Comparison of ENCODE assay signal across 24 cellular contexts in genomic region chr7:101159696-101160674, GRCh38. TPM values are rescaled to one million over a fixed set of nuclear protein-coding genes. Genes with fewer than 3 reads are reported as not detected.
DNase-seq lines count a peak whose midpoint lies in the region; ATAC-seq, FAIRE-seq and TF ChIP-seq lines count a peak whose summit lies in the region.
"Had no signal": no experiment of that assay in that cellular context is flagged by ENCODE, and none has a peak within 500 bp of the region (broad histone marks: within the 10 kb centered on the region; RNA-seq: fewer than 3 reads in every experiment).

No MANE protein-coding gene starts in this region.

- no peaks in the 10 kb centered on the region for H3K9me3 ChIP-seq in effector memory CD4-positive, alpha-beta T cell (ENCODE audit: control insufficient read depth, low read length)
- H3K9me3 ChIP-seq: transverse colon had no signal

- H3K27me3 Mint-ChIP-seq in GM23338 (ENCODE audit: insufficient read depth, low read depth, poor library complexity): peaks cover 36% of the 10 kb centered on the region

- no peaks in the 10 kb centered on the region; the same call in 1 of the 3 replicates for H3K9me3 Mint-ChIP-seq in GM23338
- H3K9me3 Mint-ChIP-seq: activated CD4-positive, alpha-beta T cell treated with anti-CD3 and anti-CD28 coated beads, Interleukin-2, amount 10 ng/mL, durations not matched to agents 24 days and 14 days; activated naive CD8-positive, alpha-beta T cell treated with anti-CD3 and anti-CD28 coated beads for 36 hours; CD8-positive, alpha-beta memory T cell had no signal

- TF ChIP-seq POLR2A in GM12891 (IDR thresholded peaks at IDR 0.05; ENCODE audit: low read depth, low read length): no peak

- peaks cover 37% of the 10 kb centered on the region for H3K27me3 ChIP-seq in GM23338 (ENCODE audit: insufficient read depth)
- peaks cover 30% of the 10 kb centered on the region for H3K27me3 ChIP-seq in effector memory CD4-positive, alpha-beta T cell (replicated peaks; ENCODE audit: control insufficient read depth, insufficient read depth, low read length, poor library complexity, severe bottlenecking)

- H3K9me2 ChIP-seq in GM23338 (ENCODE audit: insufficient read depth): no peaks in the 10 kb centered on the region

- TF ChIP-seq CTCF in GM23338 (conservative IDR thresholded peaks at IDR 0.05; ENCODE audit: low read depth in 2 of 2): no peak

- H3K36me3 Mint-ChIP-seq in GM23338 (ENCODE audit: low read depth): peaks cover 19% of the 10 kb centered on the region

- no peaks in the 10 kb centered on the region for H3K36me3 ChIP-seq in GM23338 (ENCODE audit: insufficient read depth)
- peaks cover 11% of the 10 kb centered on the region for H3K36me3 ChIP-seq in effector memory CD4-positive, alpha-beta T cell (ENCODE audit: control insufficient read depth, insufficient read depth, low read length)

- ATAC-seq in GM23338 (no peak), HG03108 (IDR thresholded peaks at IDR 0.05; ENCODE audit: unreplicated experiment) (no peak)
- ATAC-seq: HepG2; left ventricle myocardium superior; naive thymus-derived CD4-positive, alpha-beta T cell; right cardiac atrium had no signal

- no peak overlapping the region for H2AFZ ChIP-seq in GM23338

- H3K27ac ChIP-seq in GM23338 (ENCODE audit: low read depth) (no peak overlapping the region), caudate nucleus (ENCODE audit: low read depth, low read length) (peak overlapping the region; percentile 36)
- H3K27ac ChIP-seq in effector memory CD4-positive, alpha-beta T cell (ENCODE audit: insufficient read depth, low read length, poor library complexity, severe bottlenecking): no peak overlapping the region
- H3K27ac ChIP-seq: transverse colon had no signal

- H3K4me3 Mint-ChIP-seq in GM23338: no peak overlapping the region
- H3K4me3 Mint-ChIP-seq: activated CD4-positive, alpha-beta T cell treated with anti-CD3 and anti-CD28 coated beads, Interleukin-2, amount 10 ng/mL, durations not matched to agents 24 days and 14 days; activated naive CD8-positive, alpha-beta T cell treated with anti-CD3 and anti-CD28 coated beads for 36 hours; CD8-positive, alpha-beta memory T cell had no signal

- no peak overlapping the region for H3K4me3 ChIP-seq in GM23338
- no peak overlapping the region for H3K4me3 ChIP-seq in effector memory CD4-positive, alpha-beta T cell (ENCODE audit: insufficient read depth, low read depth, low read length, poor library complexity, severe bottlenecking)
- H3K4me3 ChIP-seq: transverse colon had no signal

- H3F3A ChIP-seq in GM23338 (replicated peaks; ENCODE audit: low read depth): peaks cover 39% of the 10 kb centered on the region

- peaks cover 58% of the 10 kb centered on the region for H3K4me1 Mint-ChIP-seq in GM23338

- FAIRE-seq in GM12891 (lab: Jason Lieb, UNC): no peak
- FAIRE-seq: HepG2 had no signal

- H4K20me1 ChIP-seq in GM23338 (replicated peaks; ENCODE audit: insufficient read depth): peaks cover 4% of the 10 kb centered on the region; the same call in 1 of the 2 replicates

- H3K27ac Mint-ChIP-seq in GM23338: no peak overlapping the region
- H3K27ac Mint-ChIP-seq: activated CD4-positive, alpha-beta T cell treated with anti-CD3 and anti-CD28 coated beads, Interleukin-2, amount 10 ng/mL, durations not matched to agents 24 days and 14 days; activated naive CD8-positive, alpha-beta T cell treated with anti-CD3 and anti-CD28 coated beads for 36 hours; naive thymus-derived CD4-positive, alpha-beta T cell had no signal

- peaks cover 14% of the 10 kb centered on the region for H3K79me2 ChIP-seq in GM23338 (replicated peaks; ENCODE audit: insufficient read depth)

- peaks cover 60% of the 10 kb centered on the region for H3K4me1 ChIP-seq in GM23338 (ENCODE audit: insufficient read depth)
- peaks cover 28% of the 10 kb centered on the region for H3K4me1 ChIP-seq in effector memory CD4-positive, alpha-beta T cell (ENCODE audit: control insufficient read depth, insufficient read depth, low read length, poor library complexity, severe bottlenecking)

- peak overlapping the region; percentile 62 for H3K4me2 ChIP-seq in GM23338

- DNase-seq in GM23338 (ENCODE audit: low spot score) (no peak), NCI-H226 (peak; percentile 76), caudate nucleus (lab: John Stamatoyannopoulos, UW) (peak in 40 of 61 donors; percentile 18 to 81 (median 52)), occipital lobe (lab: John Stamatoyannopoulos, UW) (peak; percentile 37), iPS-NIHi11 (ENCODE audit: low spot score) (no peak), GM12891 (ENCODE audit: insufficient read length, low spot score) (no peak)
- DNase-seq in effector memory CD4-positive, alpha-beta T cell: no peak
- DNase-seq: activated CD4-positive, alpha-beta T cell treated with anti-CD3 and anti-CD28 coated beads, Interleukin-2, amount 10 ng/mL, durations not matched to agents 24 days and 14 days; activated naive CD8-positive, alpha-beta T cell treated with anti-CD3 and anti-CD28 coated beads for 36 hours; activated T-cell treated with anti-CD3 and anti-CD28 coated beads, Interleukin-2, amount 50 U/mL, for 1 hour; CD8-positive, alpha-beta memory T cell; erythroblast; GDM1; left ventricle myocardium superior; naive thymus-derived CD4-positive, alpha-beta T cell; NCI-H1105 treated with DMSO at 0.1 percent for 48 hours; NCI-H526; stimulated activated CD4-positive, alpha-beta T cell treated with anti-CD3 and anti-CD28 coated beads, Interleukin-2, amount 100 ng/mL, for 48 hours; transverse colon had no signal

TF ChIP-seq in GM23338, 12 proteins besides CTCF, POLR2A, EP300 and RAD21 (continues in another document):
- no peak for TF ChIP-seq CREB1 (CRISPR knock-in tag; IDR thresholded peaks at IDR 0.05; ENCODE audit: low read depth)
- TF ChIP-seq ZNF114 (CRISPR knock-in tag; IDR thresholded peaks at IDR 0.05): no peak
- no peak for TF ChIP-seq NANOG (IDR thresholded peaks at IDR 0.05; ENCODE audit: borderline replicate concordance)

TF ChIP-seq in GM12891, 5 proteins besides CTCF, POLR2A, EP300 and RAD21:
- TF ChIP-seq PAX5 (IDR thresholded peaks at IDR 0.05; ENCODE audit: insufficient read depth, low read length, severe bottlenecking): no peak
- TF ChIP-seq SPI1 (IDR thresholded peaks at IDR 0.05; ENCODE audit: low read depth, low read length): no peak
- TF ChIP-seq POLR2AphosphoS5 (IDR thresholded peaks at IDR 0.05; ENCODE audit: low read depth, low read length): no peak
- TF ChIP-seq POU2F2 (IDR thresholded peaks at IDR 0.05; ENCODE audit: low read depth, low read length): no peak
- no peak for TF ChIP-seq TAF1 (IDR thresholded peaks at IDR 0.05; ENCODE audit: low read depth, low read length)
TF ChIP-seq in GM12891: peak in this region for 0.

RNA-seq across cellular contexts. Expression of gene VGF, which starts 5.4 kb away (rescaled TPM):
- total RNA-seq in GM23338 (2014; rRNA removed; shearing (Covaris generic)): 3.3 and 4.4 TPM in 2 replicates
- polyA plus RNA-seq in GM23338 (2016; fragmentation: Nextera tagmentation; extraction: Ambion mirVana): 2.6 and 3.0 TPM in 2 replicates
- 9.7 TPM for total RNA-seq in occipital lobe
- polyA plus RNA-seq in GM12891 (2012; ENCODE audit: low read depth, missing spikeins): 0.06 TPM
- total RNA-seq: activated naive CD8-positive, alpha-beta T cell treated with anti-CD3 and anti-CD28 coated beads for 36 hours; left ventricle myocardium superior; right cardiac atrium had no signal
- polyA plus RNA-seq: CD8-positive, alpha-beta memory T cell; naive thymus-derived CD4-positive, alpha-beta T cell had no signal

RNA-seq across cellular contexts. Expression of gene AP1S1, which starts 5.7 kb away (rescaled TPM):
- total RNA-seq in GM23338 (2014; rRNA removed; shearing (Covaris generic)): 60.6 and 62.9 TPM in 2 replicates
- polyA plus RNA-seq in GM23338 (2016; fragmentation: Nextera tagmentation; extraction: Ambion mirVana): 11.5 and 12.2 TPM in 2 replicates
- total RNA-seq in occipital lobe: 93.4 TPM
- 73.3 TPM for polyA plus RNA-seq in GM12891 (2012; ENCODE audit: low read depth, missing spikeins)

RNA-seq across cellular contexts. Expression of gene NAT16, which starts 20.1 kb away (rescaled TPM):
- total RNA-seq in GM23338 (2014; rRNA removed; shearing (Covaris generic)): 0.21 TPM in 1 of 2 replicates, not detected in the other
- 0.31 and 0.57 TPM in 2 replicates for polyA plus RNA-seq in GM23338 (2016; fragmentation: Nextera tagmentation; extraction: Ambion mirVana)
- 1.2 TPM for total RNA-seq in occipital lobe
- polyA plus RNA-seq in GM12891 (2012; ENCODE audit: low read depth, missing spikeins): not detected
- total RNA-seq: activated CD4-positive, alpha-beta T cell treated with anti-CD3 and anti-CD28 coated beads, Interleukin-2, amount 10 ng/mL, durations not matched to agents 24 days and 14 days; activated naive CD8-positive, alpha-beta T cell treated with anti-CD3 and anti-CD28 coated beads for 36 hours; CD8-positive, alpha-beta memory T cell; HepG2; left ventricle myocardium superior; naive thymus-derived CD4-positive, alpha-beta T cell; right cardiac atrium; RPMI7951; T-helper 1 cell treated with Interleukin-12 subunit alpha and Interleukin-12 subunit beta and Interleukin-4 antibody, amounts not matched to agents 30 ng/mL and 1 ng/mL, for 36 hours; transverse colon had no signal
- polyA plus RNA-seq: CD8-positive, alpha-beta memory T cell; naive thymus-derived CD4-positive, alpha-beta T cell; right cardiac atrium had no signal

RNA-seq across cellular contexts. Expression of gene SERPINE1, which starts 33.1 kb away (rescaled TPM):
- 0.97 and 2.0 TPM in 2 replicates for total RNA-seq in GM23338 (2014; rRNA removed; shearing (Covaris generic))
- polyA plus RNA-seq in GM23338 (2016; fragmentation: Nextera tagmentation; extraction: Ambion mirVana): 0.63 and 1.2 TPM in 2 replicates
- total RNA-seq in occipital lobe: 0.78 TPM
- 0.47 TPM for polyA plus RNA-seq in GM12891 (2012; ENCODE audit: low read depth, missing spikeins)
- total RNA-seq: T-helper 1 cell treated with Interleukin-12 subunit alpha and Interleukin-12 subunit beta and Interleukin-4 antibody, amounts not matched to agents 30 ng/mL and 1 ng/mL, for 36 hours had no signal
- polyA plus RNA-seq: CD8-positive, alpha-beta memory T cell; naive thymus-derived CD4-positive, alpha-beta T cell had no signal

RNA-seq across cellular contexts. Expression of gene MOGAT3, which starts 40.9 kb away (rescaled TPM):
- total RNA-seq in GM23338 (2014; rRNA removed; shearing (Covaris generic)): 0.85 TPM in 1 of 2 replicates, not detected in the other
- polyA plus RNA-seq in GM23338 (2016; fragmentation: Nextera tagmentation; extraction: Ambion mirVana): 0.21 and 0.44 TPM in 2 replicates
- not detected for total RNA-seq in occipital lobe
- not detected for polyA plus RNA-seq in GM12891 (2012; ENCODE audit: low read depth, missing spikeins)
- total RNA-seq: activated CD4-positive, alpha-beta T cell treated with anti-CD3 and anti-CD28 coated beads, Interleukin-2, amount 10 ng/mL, durations not matched to agents 24 days and 14 days; activated naive CD8-positive, alpha-beta T cell treated with anti-CD3 and anti-CD28 coated beads for 36 hours; CD8-positive, alpha-beta memory T cell; left ventricle myocardium superior; naive thymus-derived CD4-positive, alpha-beta T cell; right cardiac atrium; RPMI7951; T-helper 1 cell treated with Interleukin-12 subunit alpha and Interleukin-12 subunit beta and Interleukin-4 antibody, amounts not matched to agents 30 ng/mL and 1 ng/mL, for 36 hours had no signal
- polyA plus RNA-seq: CD8-positive, alpha-beta memory T cell; naive thymus-derived CD4-positive, alpha-beta T cell; right cardiac atrium had no signal

Comparison
In these comparisons a context has a peak if more than half of its experiments do, and no peak if none do; other contexts are left out.
1. DNase-seq: peak in NCI-H226 (single experiment), caudate nucleus (40 of 61) and occipital lobe (single experiment); none in GM23338 (single experiment), iPS-NIHi11 (single experiment), effector memory CD4-positive, alpha-beta T cell (0 of 3) and GM12891 (single experiment).